ENCODE assay signal across 16 cellular contexts in genomic region chr6:144321839-144322591, GRCh38. TPM values are rescaled to one million over a fixed set of nuclear protein-coding genes. Genes with fewer than 3 reads are reported as not detected.
DNase-seq lines count a peak whose midpoint lies in the region; ATAC-seq, FAIRE-seq and TF ChIP-seq lines count a peak whose summit lies in the region.
"Had no signal": no experiment of that assay in that cellular context is flagged by ENCODE, and none has a peak within 500 bp of the region (broad histone marks: within the 10 kb centered on the region; RNA-seq: fewer than 3 reads in every experiment).

No MANE protein-coding gene starts in this region.

- ATAC-seq in HG02623 (IDR thresholded peaks at IDR 0.05; ENCODE audit: unreplicated experiment), result no peak
- ATAC-seq: activated T-cell treated with anti-CD3 and anti-CD28 coated beads, Interleukin-2, amount 50 U/mL, for 72 hours; K562; stimulated activated effector memory CD8-positive, alpha-beta T cell treated with anti-CD3 and anti-CD28 coated beads, Interleukin-12 subunit alpha, Interleukin-12 subunit beta, amount 100 ng/mL, for 72 hours had no signal

- H3K27me3 ChIP-seq in thyroid gland (no peaks in the 10 kb centered on the region), small intestine (ENCODE audit: control insufficient read depth in 2 of 2, insufficient read depth in 2 of 2, low read length in 2 of 2) (no peaks in the 10 kb centered on the region)
- H3K27me3 ChIP-seq: cardiac muscle cell, neutrophil had no signal

- DNase-seq in NCI-H345 (lab: John Stamatoyannopoulos, UW) (peak; percentile 15), NCI-H345 treated with DMSO at 0.1 percent for 48 hours (lab: John Stamatoyannopoulos, UW; ENCODE audit: unreplicated experiment) (no peak), RKO (ENCODE audit: low spot score) (peak; percentile 6), glomerular visceral epithelial cell (ENCODE audit: extremely low spot score) (peak; percentile 33), thyroid gland (peak; percentile 63 to 71), NOMO-1 treated with DMSO at 0.1 percent for 48 hours (lab: John Stamatoyannopoulos, UW; ENCODE audit: unreplicated experiment) (no peak), small intestine (no peak)
- DNase-seq: activated T-cell treated with anti-CD3 and anti-CD28 coated beads, Interleukin-2, amount 50 U/mL, for 72 hours; kidney; NCI-H2171 treated with DMSO at 0.1 percent for 48 hours had no signal

- H3K36me3 ChIP-seq in thyroid gland (no peaks in the 10 kb centered on the region), small intestine (ENCODE audit: control insufficient read depth in 2 of 2, insufficient read depth in 2 of 2, low read length in 2 of 2) (no peaks in the 10 kb centered on the region)
- H3K36me3 ChIP-seq: cardiac muscle cell, neutrophil had no signal

- H3K27ac ChIP-seq in thyroid gland, result peak overlapping the region; percentile 29 to 95 (median 93)
- no peak overlapping the region for H3K27ac ChIP-seq in small intestine (ENCODE audit: low read depth in 1 of 2, low read length in 1 of 2)
- H3K27ac ChIP-seq: cardiac muscle cell, neutrophil had no signal

- H3K9me3 ChIP-seq in thyroid gland, result no peaks in the 10 kb centered on the region
- H3K9me3 ChIP-seq in small intestine (ENCODE audit: control insufficient read depth, low read depth), result no peaks in the 10 kb centered on the region
- H3K9me3 ChIP-seq: neutrophil had no signal

- no peak for TF ChIP-seq POLR2A in thyroid gland (IDR thresholded peaks at IDR 0.05)

- intact Hi-C loops in thyroid gland (cut with DNase I), result no loop called here

- WGBS in thyroid gland, 2 donors, result 94 to 95% methylated on average over 12 of the region's 12 CpGs
- 92 to 99% (median 96%) methylated on average over 12 of the region's 12 CpGs for WGBS in small intestine, 3 donors

- H3K4me1 ChIP-seq in thyroid gland, result peaks cover 43 to 74% of the 10 kb centered on the region in 2 donors
- H3K4me1 ChIP-seq in small intestine (ENCODE audit: control insufficient read depth in 2 of 2, insufficient read depth in 1 of 2, low read depth in 1 of 2, low read length in 1 of 2), result peaks cover 0 to 3% of the 10 kb centered on the region in 2 donors

- peak in 1 of 6 experiments; percentile 12 for TF ChIP-seq CTCF in thyroid gland (IDR thresholded peaks at IDR 0.05)

- no peak for FAIRE-seq in small intestine (lab: Jason Lieb, UNC)
- FAIRE-seq: G401.6, K562, kidney had no signal

- H3K4me3 ChIP-seq in thyroid gland (replicated peaks in 1 of 3), result no peak overlapping the region
- H3K4me3 ChIP-seq in small intestine (ENCODE audit: low read depth in 1 of 2, low read length in 2 of 2), result no peak overlapping the region
- H3K4me3 ChIP-seq: cardiac muscle cell, K562 had no signal

RNA-seq across cellular contexts. Expression of gene UTRN, which starts 36.9 kb away (rescaled TPM):
- total RNA-seq in thyroid gland, result 100 to 1,000 TPM; 383 to 473 (median 415) TPM
- 10 to 100 TPM in 2 of 3 donors, 1 to 10 TPM in 1; 10.0 to 25.7 (median 10.7) TPM for polyA plus RNA-seq in small intestine

Comparison
In these comparisons a context has a peak if more than half of its experiments do, and no peak if none do; other contexts are left out.
1. DNase-seq: peak in NCI-H345 (single experiment), RKO (single experiment), glomerular visceral epithelial cell (single experiment) and thyroid gland (2 of 2); none in NCI-H345 treated with DMSO at 0.1 percent for 48 hours (single experiment), NOMO-1 treated with DMSO at 0.1 percent for 48 hours (single experiment) and small intestine (single experiment).
2. H3K27ac ChIP-seq: peak in thyroid gland (3 of 3); none in small intestine (0 of 2).